ENCODE assay signal across 1 cellular context in the genomic region with DNA sequence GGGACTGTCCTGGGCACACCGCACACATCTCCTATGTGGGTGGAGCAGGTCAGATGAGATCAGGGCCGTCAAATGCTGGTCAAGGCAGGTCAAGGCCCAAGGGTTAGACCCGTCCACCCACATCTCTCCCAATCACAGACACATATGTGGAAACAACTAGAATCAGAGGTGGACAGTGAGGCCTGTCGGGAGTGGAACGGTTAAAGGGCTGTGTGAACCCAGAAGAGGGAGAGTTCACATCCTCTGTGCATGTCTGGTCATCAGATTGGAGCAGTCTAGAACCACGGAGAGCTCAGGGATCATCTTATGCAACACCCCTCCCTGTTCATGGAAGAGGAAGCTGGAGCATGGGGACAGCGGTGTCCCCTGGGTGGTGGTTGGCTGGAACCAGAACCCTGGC.
TF ChIP-seq lines count a peak whose summit lies in the region.

No MANE protein-coding gene starts in this region.

TF ChIP-seq in HepG2, 621 proteins besides CTCF, POLR2A, EP300 and RAD21 (continued from another document and continues in another):
- TF ChIP-seq, protein P1, sequence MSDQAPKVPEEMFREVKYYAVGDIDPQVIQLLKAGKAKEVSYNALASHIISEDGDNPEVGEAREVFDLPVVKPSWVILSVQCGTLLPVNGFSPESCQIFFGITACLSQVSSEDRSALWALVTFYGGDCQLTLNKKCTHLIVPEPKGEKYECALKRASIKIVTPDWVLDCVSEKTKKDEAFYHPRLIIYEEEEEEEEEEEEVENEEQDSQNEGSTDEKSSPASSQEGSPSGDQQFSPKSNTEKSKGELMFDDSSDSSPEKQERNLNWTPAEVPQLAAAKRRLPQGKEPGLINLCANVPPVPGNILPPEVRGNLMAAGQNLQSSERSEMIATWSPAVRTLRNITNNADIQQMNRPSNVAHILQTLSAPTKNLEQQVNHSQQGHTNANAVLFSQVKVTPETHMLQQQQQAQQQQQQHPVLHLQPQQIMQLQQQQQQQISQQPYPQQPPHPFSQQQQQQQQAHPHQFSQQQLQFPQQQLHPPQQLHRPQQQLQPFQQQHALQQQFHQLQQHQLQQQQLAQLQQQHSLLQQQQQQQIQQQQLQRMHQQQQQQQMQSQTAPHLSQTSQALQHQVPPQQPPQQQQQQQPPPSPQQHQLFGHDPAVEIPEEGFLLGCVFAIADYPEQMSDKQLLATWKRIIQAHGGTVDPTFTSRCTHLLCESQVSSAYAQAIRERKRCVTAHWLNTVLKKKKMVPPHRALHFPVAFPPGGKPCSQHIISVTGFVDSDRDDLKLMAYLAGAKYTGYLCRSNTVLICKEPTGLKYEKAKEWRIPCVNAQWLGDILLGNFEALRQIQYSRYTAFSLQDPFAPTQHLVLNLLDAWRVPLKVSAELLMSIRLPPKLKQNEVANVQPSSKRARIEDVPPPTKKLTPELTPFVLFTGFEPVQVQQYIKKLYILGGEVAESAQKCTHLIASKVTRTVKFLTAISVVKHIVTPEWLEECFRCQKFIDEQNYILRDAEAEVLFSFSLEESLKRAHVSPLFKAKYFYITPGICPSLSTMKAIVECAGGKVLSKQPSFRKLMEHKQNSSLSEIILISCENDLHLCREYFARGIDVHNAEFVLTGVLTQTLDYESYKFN (CRISPR knock-in tag; conservative IDR thresholded peaks at IDR 0.05) = 0 out of 2 replicates have a peak, but pooled peaks have one; percentile 30
- TF ChIP-seq, protein P2, sequence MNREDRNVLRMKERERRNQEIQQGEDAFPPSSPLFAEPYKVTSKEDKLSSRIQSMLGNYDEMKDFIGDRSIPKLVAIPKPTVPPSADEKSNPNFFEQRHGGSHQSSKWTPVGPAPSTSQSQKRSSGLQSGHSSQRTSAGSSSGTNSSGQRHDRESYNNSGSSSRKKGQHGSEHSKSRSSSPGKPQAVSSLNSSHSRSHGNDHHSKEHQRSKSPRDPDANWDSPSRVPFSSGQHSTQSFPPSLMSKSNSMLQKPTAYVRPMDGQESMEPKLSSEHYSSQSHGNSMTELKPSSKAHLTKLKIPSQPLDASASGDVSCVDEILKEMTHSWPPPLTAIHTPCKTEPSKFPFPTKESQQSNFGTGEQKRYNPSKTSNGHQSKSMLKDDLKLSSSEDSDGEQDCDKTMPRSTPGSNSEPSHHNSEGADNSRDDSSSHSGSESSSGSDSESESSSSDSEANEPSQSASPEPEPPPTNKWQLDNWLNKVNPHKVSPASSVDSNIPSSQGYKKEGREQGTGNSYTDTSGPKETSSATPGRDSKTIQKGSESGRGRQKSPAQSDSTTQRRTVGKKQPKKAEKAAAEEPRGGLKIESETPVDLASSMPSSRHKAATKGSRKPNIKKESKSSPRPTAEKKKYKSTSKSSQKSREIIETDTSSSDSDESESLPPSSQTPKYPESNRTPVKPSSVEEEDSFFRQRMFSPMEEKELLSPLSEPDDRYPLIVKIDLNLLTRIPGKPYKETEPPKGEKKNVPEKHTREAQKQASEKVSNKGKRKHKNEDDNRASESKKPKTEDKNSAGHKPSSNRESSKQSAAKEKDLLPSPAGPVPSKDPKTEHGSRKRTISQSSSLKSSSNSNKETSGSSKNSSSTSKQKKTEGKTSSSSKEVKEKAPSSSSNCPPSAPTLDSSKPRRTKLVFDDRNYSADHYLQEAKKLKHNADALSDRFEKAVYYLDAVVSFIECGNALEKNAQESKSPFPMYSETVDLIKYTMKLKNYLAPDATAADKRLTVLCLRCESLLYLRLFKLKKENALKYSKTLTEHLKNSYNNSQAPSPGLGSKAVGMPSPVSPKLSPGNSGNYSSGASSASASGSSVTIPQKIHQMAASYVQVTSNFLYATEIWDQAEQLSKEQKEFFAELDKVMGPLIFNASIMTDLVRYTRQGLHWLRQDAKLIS (CRISPR knock-in tag; IDR thresholded peaks at IDR 0.05) = no peak
- TF ChIP-seq ZNF10 (CRISPR knock-in tag; IDR thresholded peaks at IDR 0.05; ENCODE audit: borderline replicate concordance, low read depth) (no peak), NFE2L1 (CRISPR knock-in tag; IDR thresholded peaks at IDR 0.05; ENCODE audit: borderline replicate concordance) (no peak), MIER2 (CRISPR knock-in tag; IDR thresholded peaks at IDR 0.05) (peak; percentile 84), NCOR1 (IDR thresholded peaks at IDR 0.05; ENCODE audit: borderline replicate concordance, low read length) (peak; percentile 38; the same call in 1 of the 2 replicates), SP5 (CRISPR knock-in tag; IDR thresholded peaks at IDR 0.05; ENCODE audit: borderline replicate concordance, low read depth) (peak; percentile 73), SETDB1 (CRISPR knock-in tag; IDR thresholded peaks at IDR 0.05; ENCODE audit: borderline replicate concordance) (no peak), HDAC2 (CRISPR knock-in tag; IDR thresholded peaks at IDR 0.05) (peak; percentile 46), BHLHE40 (IDR thresholded peaks at IDR 0.05; ENCODE audit: low read length) (no peak), ZNF841 (CRISPR knock-in tag; IDR thresholded peaks at IDR 0.05; ENCODE audit: borderline replicate concordance) (no peak), NCOA2 (CRISPR knock-in tag; IDR thresholded peaks at IDR 0.05) (peak; percentile 35; the same call in 1 of the 2 replicates), ZSCAN20 (CRISPR knock-in tag; IDR thresholded peaks at IDR 0.05; ENCODE audit: borderline replicate concordance) (no peak), IRX3 (CRISPR knock-in tag; IDR thresholded peaks at IDR 0.05; ENCODE audit: borderline replicate concordance, low read depth) (no peak), SP4 (CRISPR knock-in tag; IDR thresholded peaks at IDR 0.05) (0 out of 2 replicates have a peak, but pooled peaks have one; percentile 34), ETV5 (CRISPR knock-in tag; IDR thresholded peaks at IDR 0.05; ENCODE audit: borderline replicate concordance) (peak; percentile 33; the same call in 1 of the 2 replicates), TBX2 (CRISPR knock-in tag; IDR thresholded peaks at IDR 0.05; ENCODE audit: borderline replicate concordance) (no peak), ZNF530 (CRISPR knock-in tag; IDR thresholded peaks at IDR 0.05; ENCODE audit: low read depth) (no peak), ZNF224 (CRISPR knock-in tag; IDR thresholded peaks at IDR 0.05) (no peak), FOXK1 (CRISPR knock-in tag; IDR thresholded peaks at IDR 0.05; ENCODE audit: borderline replicate concordance, low read depth) (0 out of 2 replicates have a peak, but pooled peaks have one; percentile 37), ZNF556 (CRISPR knock-in tag; IDR thresholded peaks at IDR 0.05; ENCODE audit: borderline replicate concordance) (no peak), ZMAT3 (CRISPR knock-in tag; conservative IDR thresholded peaks at IDR 0.05) (no peak), GATAD2A (CRISPR knock-in tag; IDR thresholded peaks at IDR 0.05) (peak; percentile 62; the same call in 1 of the 2 replicates), DPF2 (CRISPR knock-in tag; IDR thresholded peaks at IDR 0.05; ENCODE audit: borderline replicate concordance, low read depth) (peak; percentile 37; the same call in 1 of the 2 replicates)
- TF ChIP-seq, protein P3, sequence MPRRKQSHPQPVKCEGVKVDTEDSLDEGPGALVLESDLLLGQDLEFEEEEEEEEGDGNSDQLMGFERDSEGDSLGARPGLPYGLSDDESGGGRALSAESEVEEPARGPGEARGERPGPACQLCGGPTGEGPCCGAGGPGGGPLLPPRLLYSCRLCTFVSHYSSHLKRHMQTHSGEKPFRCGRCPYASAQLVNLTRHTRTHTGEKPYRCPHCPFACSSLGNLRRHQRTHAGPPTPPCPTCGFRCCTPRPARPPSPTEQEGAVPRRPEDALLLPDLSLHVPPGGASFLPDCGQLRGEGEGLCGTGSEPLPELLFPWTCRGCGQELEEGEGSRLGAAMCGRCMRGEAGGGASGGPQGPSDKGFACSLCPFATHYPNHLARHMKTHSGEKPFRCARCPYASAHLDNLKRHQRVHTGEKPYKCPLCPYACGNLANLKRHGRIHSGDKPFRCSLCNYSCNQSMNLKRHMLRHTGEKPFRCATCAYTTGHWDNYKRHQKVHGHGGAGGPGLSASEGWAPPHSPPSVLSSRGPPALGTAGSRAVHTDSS (CRISPR knock-in tag; conservative IDR thresholded peaks at IDR 0.05) = no peak
- TF ChIP-seq, protein P4, sequence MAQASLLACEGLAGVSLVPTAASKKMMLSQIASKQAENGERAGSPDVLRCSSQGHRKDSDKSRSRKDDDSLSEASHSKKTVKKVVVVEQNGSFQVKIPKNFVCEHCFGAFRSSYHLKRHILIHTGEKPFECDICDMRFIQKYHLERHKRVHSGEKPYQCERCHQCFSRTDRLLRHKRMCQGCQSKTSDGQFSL (CRISPR knock-in tag; IDR thresholded peaks at IDR 0.05) = no peak
- TF ChIP-seq, protein P5, sequence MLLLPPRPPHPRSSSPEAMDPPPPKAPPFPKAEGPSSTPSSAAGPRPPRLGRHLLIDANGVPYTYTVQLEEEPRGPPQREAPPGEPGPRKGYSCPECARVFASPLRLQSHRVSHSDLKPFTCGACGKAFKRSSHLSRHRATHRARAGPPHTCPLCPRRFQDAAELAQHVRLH (CRISPR knock-in tag; IDR thresholded peaks at IDR 0.05; ENCODE audit: borderline replicate concordance, low read depth) = 0 out of 2 replicates have a peak, but pooled peaks have one; percentile 25
- TF ChIP-seq, protein P6, sequence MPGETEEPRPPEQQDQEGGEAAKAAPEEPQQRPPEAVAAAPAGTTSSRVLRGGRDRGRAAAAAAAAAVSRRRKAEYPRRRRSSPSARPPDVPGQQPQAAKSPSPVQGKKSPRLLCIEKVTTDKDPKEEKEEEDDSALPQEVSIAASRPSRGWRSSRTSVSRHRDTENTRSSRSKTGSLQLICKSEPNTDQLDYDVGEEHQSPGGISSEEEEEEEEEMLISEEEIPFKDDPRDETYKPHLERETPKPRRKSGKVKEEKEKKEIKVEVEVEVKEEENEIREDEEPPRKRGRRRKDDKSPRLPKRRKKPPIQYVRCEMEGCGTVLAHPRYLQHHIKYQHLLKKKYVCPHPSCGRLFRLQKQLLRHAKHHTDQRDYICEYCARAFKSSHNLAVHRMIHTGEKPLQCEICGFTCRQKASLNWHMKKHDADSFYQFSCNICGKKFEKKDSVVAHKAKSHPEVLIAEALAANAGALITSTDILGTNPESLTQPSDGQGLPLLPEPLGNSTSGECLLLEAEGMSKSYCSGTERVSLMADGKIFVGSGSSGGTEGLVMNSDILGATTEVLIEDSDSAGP (CRISPR knock-in tag; IDR thresholded peaks at IDR 0.05; ENCODE audit: borderline replicate concordance) = no peak; the same call in 1 of the 2 replicates
- TF ChIP-seq, protein P7, sequence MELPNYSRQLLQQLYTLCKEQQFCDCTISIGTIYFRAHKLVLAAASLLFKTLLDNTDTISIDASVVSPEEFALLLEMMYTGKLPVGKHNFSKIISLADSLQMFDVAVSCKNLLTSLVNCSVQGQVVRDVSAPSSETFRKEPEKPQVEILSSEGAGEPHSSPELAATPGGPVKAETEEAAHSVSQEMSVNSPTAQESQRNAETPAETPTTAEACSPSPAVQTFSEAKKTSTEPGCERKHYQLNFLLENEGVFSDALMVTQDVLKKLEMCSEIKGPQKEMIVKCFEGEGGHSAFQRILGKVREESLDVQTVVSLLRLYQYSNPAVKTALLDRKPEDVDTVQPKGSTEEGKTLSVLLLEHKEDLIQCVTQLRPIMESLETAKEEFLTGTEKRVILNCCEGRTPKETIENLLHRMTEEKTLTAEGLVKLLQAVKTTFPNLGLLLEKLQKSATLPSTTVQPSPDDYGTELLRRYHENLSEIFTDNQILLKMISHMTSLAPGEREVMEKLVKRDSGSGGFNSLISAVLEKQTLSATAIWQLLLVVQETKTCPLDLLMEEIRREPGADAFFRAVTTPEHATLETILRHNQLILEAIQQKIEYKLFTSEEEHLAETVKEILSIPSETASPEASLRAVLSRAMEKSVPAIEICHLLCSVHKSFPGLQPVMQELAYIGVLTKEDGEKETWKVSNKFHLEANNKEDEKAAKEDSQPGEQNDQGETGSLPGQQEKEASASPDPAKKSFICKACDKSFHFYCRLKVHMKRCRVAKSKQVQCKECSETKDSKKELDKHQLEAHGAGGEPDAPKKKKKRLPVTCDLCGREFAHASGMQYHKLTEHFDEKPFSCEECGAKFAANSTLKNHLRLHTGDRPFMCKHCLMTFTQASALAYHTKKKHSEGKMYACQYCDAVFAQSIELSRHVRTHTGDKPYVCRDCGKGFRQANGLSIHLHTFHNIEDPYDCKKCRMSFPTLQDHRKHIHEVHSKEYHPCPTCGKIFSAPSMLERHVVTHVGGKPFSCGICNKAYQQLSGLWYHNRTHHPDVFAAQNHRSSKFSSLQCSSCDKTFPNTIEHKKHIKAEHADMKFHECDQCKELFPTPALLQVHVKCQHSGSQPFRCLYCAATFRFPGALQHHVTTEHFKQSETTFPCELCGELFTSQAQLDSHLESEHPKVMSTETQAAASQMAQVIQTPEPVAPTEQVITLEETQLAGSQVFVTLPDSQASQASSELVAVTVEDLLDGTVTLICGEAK (IDR thresholded peaks at IDR 0.05) = no peak
- TF ChIP-seq, protein P7 (CRISPR knock-in tag; IDR thresholded peaks at IDR 0.05) = no peak
- TF ChIP-seq, protein P8, sequence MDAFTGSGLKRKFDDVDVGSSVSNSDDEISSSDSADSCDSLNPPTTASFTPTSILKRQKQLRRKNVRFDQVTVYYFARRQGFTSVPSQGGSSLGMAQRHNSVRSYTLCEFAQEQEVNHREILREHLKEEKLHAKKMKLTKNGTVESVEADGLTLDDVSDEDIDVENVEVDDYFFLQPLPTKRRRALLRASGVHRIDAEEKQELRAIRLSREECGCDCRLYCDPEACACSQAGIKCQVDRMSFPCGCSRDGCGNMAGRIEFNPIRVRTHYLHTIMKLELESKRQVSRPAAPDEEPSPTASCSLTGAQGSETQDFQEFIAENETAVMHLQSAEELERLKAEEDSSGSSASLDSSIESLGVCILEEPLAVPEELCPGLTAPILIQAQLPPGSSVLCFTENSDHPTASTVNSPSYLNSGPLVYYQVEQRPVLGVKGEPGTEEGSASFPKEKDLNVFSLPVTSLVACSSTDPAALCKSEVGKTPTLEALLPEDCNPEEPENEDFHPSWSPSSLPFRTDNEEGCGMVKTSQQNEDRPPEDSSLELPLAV (CRISPR knock-in tag; conservative IDR thresholded peaks at IDR 0.05; ENCODE audit: low read depth) = no peak
